Comparison of ENCODE assay signal across 11 cellular contexts in the genomic region with DNA sequence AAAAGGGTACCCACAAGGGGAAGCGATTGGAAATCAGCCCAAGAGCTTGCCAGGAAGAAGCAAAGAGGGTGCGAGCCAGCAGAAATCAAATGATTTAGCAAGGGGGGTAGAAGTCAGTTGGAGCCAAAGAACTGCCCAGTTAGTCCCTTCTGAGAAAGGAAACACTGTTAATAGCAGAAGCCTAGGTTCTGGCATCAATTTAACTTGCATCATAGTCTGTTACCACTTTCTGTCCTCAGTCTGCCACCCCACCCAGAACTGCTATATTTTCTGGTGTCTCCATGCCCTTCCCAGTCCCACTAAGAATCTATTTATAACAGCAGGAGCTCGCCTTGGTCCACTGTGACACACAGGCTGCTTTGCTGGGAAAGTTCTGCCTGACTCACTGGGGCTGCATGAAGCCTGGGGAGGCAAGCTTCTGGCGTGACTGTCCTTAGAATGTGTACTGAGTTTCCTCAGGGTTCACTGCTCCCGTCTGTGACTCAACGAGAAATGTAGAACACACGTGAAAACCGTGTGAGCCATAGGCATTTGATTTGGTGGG.
A peak's percentile ranks its signal among the peaks of the same experiment; 100 is the strongest.
DNase-seq lines count a peak whose midpoint lies in the region; ATAC-seq, FAIRE-seq and TF ChIP-seq lines count a peak whose summit lies in the region.
"Had no signal": no experiment of that assay in that cellular context is flagged by ENCODE, and none has a peak within 500 bp of the region (broad histone marks: within the 10 kb centered on the region; RNA-seq: fewer than 3 reads in every experiment).

No MANE protein-coding gene starts in this region.

- ATAC-seq in T-cell (replicated peaks in 1 of 4) = no peak

- H3K27me3 Mint-ChIP-seq in astrocyte (ENCODE audit: low read depth, unreplicated experiment) (peaks cover 1% of the 10 kb centered on the region), T-cell (peaks cover 8 to 26% of the 10 kb centered on the region in 2 donors)

- H3K36me3 ChIP-seq in astrocyte (ENCODE audit: insufficient read depth, low read length) = no peaks in the 10 kb centered on the region
- no peaks in the 10 kb centered on the region for H3K36me3 ChIP-seq in right atrium auricular region
- H3K36me3 ChIP-seq in skeletal muscle satellite cell (ENCODE audit: insufficient read depth, low read length) = no peaks in the 10 kb centered on the region
- H3K36me3 ChIP-seq: HAP-1 had no signal

- peak; percentile 99 for FAIRE-seq in astrocyte (lab: Jason Lieb, UNC)

- H3K36me3 Mint-ChIP-seq in astrocyte (ENCODE audit: low read depth, unreplicated experiment) (no peaks in the 10 kb centered on the region), T-cell (no peaks in the 10 kb centered on the region)

- peak overlapping the region; percentile 13 for H2AFZ ChIP-seq in astrocyte (ENCODE audit: low read depth, low read length)

- H3K4me1 Mint-ChIP-seq in astrocyte (ENCODE audit: low read depth, unreplicated experiment) (peaks cover 13% of the 10 kb centered on the region), T-cell (no peaks in the 10 kb centered on the region)

- TF ChIP-seq CTCF in astrocyte (IDR thresholded peaks at IDR 0.05; ENCODE audit: insufficient read depth, low read depth, low read length) (no peak), right atrium auricular region (IDR thresholded peaks at IDR 0.05) (no peak)

- peak overlapping the region; percentile 82 for H3K9ac ChIP-seq in astrocyte (ENCODE audit: low read length)
- H3K9ac ChIP-seq in skeletal muscle satellite cell (ENCODE audit: low read depth, low read length) = peak overlapping the region; percentile 87

- H3K27ac ChIP-seq in astrocyte (ENCODE audit: low read depth, low read length) (peak overlapping the region; percentile 95), right atrium auricular region (peak overlapping the region; percentile 81 to 83)

- H3K4me3 Mint-ChIP-seq in astrocyte (ENCODE audit: unreplicated experiment) (no peak overlapping the region), T-cell (no peak overlapping the region)

- DNase-seq in ELR (ENCODE audit: low read depth) (peak; percentile 96), astrocyte (ENCODE audit: low read depth) (peak; percentile 98), right atrium auricular region (ENCODE audit: low spot score) (peak; percentile 89), T-cell (no peak), activated gamma-delta T cell (lab: John Stamatoyannopoulos, UW) (no peak), LoVo (ENCODE audit: low spot score) (no peak)
- no peak for DNase-seq in stimulated activated naive CD4-positive, alpha-beta T cell (lab: John Stamatoyannopoulos, UW)
- DNase-seq: mesendoderm, T-helper 1 cell had no signal

- CTCF ChIA-PET in T-cell (lab: Charles Lee) = interaction anchor here (0.6 kb wide), 2 partner anchors 58 to 690 kb away, joined by 3 to 6 read pairs; no protein-coding TSS in a partner anchor

- no peaks in the 10 kb centered on the region for H3K9me3 Mint-ChIP-seq in astrocyte (ENCODE audit: unreplicated experiment)
- H3K9me3 Mint-ChIP-seq in T-cell = no peaks in the 10 kb centered on the region

- H3K4me1 ChIP-seq in astrocyte (ENCODE audit: insufficient read depth, low read length) (peaks cover 16% of the 10 kb centered on the region), right atrium auricular region (peaks cover 0 to 22% of the 10 kb centered on the region in 2 donors), skeletal muscle satellite cell (ENCODE audit: control insufficient read depth, insufficient read depth, low read length) (peaks cover 32% of the 10 kb centered on the region)
- H3K4me1 ChIP-seq: HAP-1 had no signal

- H3K27me3 ChIP-seq in astrocyte (ENCODE audit: insufficient read depth, low read length) (no peaks in the 10 kb centered on the region), right atrium auricular region (no peaks in the 10 kb centered on the region), skeletal muscle satellite cell (ENCODE audit: control insufficient read depth, insufficient read depth, low read length) (no peaks in the 10 kb centered on the region)

- H3K4me3 ChIP-seq in astrocyte (ENCODE audit: insufficient read depth, low read depth, low read length) (no peak overlapping the region), right atrium auricular region (no peak overlapping the region), skeletal muscle satellite cell (ENCODE audit: low read length) (peak overlapping the region; percentile 52)
- H3K4me3 ChIP-seq: HAP-1 had no signal

- H3K79me2 ChIP-seq in astrocyte (ENCODE audit: insufficient read depth, low read length) = no peaks in the 10 kb centered on the region

- H4K20me1 ChIP-seq in astrocyte (ENCODE audit: insufficient read depth, low read length) = no peaks in the 10 kb centered on the region

- peak overlapping the region; percentile 74 for H3K4me2 ChIP-seq in astrocyte (ENCODE audit: low read length)
- H3K4me2 ChIP-seq in skeletal muscle satellite cell (ENCODE audit: low read length) = peak overlapping the region; percentile 76

- H3K9me3 ChIP-seq in astrocyte (ENCODE audit: insufficient read depth, low read depth, low read length) (no peaks in the 10 kb centered on the region), right atrium auricular region (no peaks in the 10 kb centered on the region), skeletal muscle satellite cell (replicated peaks; ENCODE audit: low read length) (no peaks in the 10 kb centered on the region)
- H3K9me3 ChIP-seq: HAP-1 had no signal

- POLR2A ChIA-PET in T-cell (lab: Charles Lee) = interaction anchor here in 1 of 2 donors (0.6 kb wide), 1 partner anchor 132 kb away, joined by 5 read pairs; no protein-coding TSS in a partner anchor

- H3K27ac Mint-ChIP-seq in astrocyte (ENCODE audit: unreplicated experiment) (peak overlapping the region; percentile 94), T-cell (no peak overlapping the region)

Comparison
In these comparisons a context has a peak if more than half of its experiments do, and no peak if none do; other contexts are left out.
1. DNase-seq: peak in ELR (single experiment), astrocyte (single experiment) and right atrium auricular region (single experiment); none in T-cell (0 of 34), activated gamma-delta T cell (single experiment), LoVo (single experiment) and stimulated activated naive CD4-positive, alpha-beta T cell (0 of 6).